ENCODE assay signal across 8 cellular contexts in genomic region chr1:110630770-110631663, GRCh38. TPM values are rescaled to one million over a fixed set of nuclear protein-coding genes. Genes with fewer than 3 reads are reported as not detected.
A peak's percentile ranks its signal among the peaks of the same experiment; 100 is the strongest.
DNase-seq lines count a peak whose midpoint lies in the region; ATAC-seq and TF ChIP-seq lines count a peak whose summit lies in the region.

No MANE protein-coding gene starts in this region.

- H3K36me3 Mint-ChIP-seq in neural progenitor cell: no peaks in the 10 kb centered on the region

- H3K27ac Mint-ChIP-seq in neural progenitor cell: no peak overlapping the region

- WGBS in esophagus squamous epithelium, 2 donors: 29 to 30% methylated on average over 8 to 13 of the region's 13 CpGs
- 37 to 44% methylated on average over 13 of the region's 13 CpGs for WGBS in testis, 2 donors

- H3K9me3 ChIP-seq in OCI-LY1 (ENCODE audit: low read length) (no peaks in the 10 kb centered on the region), esophagus squamous epithelium (no peaks in the 10 kb centered on the region), neural progenitor cell (ENCODE audit: low read depth) (no peaks in the 10 kb centered on the region), testis (no peaks in the 10 kb centered on the region)

- H3K4me3 Mint-ChIP-seq in neural progenitor cell: no peak overlapping the region

- no peaks in the 10 kb centered on the region for H3K27me3 ChIP-seq in OCI-LY1 (ENCODE audit: insufficient read depth, low read length)
- peaks cover 0 to 31% (median 0%) of the 10 kb centered on the region in 4 donors for H3K27me3 ChIP-seq in esophagus squamous epithelium
- H3K27me3 ChIP-seq in neural progenitor cell: no peaks in the 10 kb centered on the region
- H3K27me3 ChIP-seq in testis: no peaks in the 10 kb centered on the region

- ATAC-seq in GM21526 (IDR thresholded peaks at IDR 0.05; ENCODE audit: low FRiP score, unreplicated experiment): peak; percentile 47

- H3K79me2 ChIP-seq in OCI-LY1 (ENCODE audit: insufficient read depth, low read length) (no peaks in the 10 kb centered on the region), neural progenitor cell (ENCODE audit: low read depth) (no peaks in the 10 kb centered on the region)

- H3K27me3 Mint-ChIP-seq in neural progenitor cell (ENCODE audit: insufficient read depth, low read depth): peaks cover 5% of the 10 kb centered on the region

- H2AFZ ChIP-seq in OCI-LY1 (ENCODE audit: low read length): no peak overlapping the region
- H2AFZ ChIP-seq in neural progenitor cell (replicated peaks): no peak overlapping the region

- peak; percentile 65 for DNase-seq in DMS153 treated with DMSO at 0.1 percent for 48 hours (lab: John Stamatoyannopoulos, UW; ENCODE audit: unreplicated experiment)
- DNase-seq in HuH-7 (ENCODE audit: low spot score): peak; percentile 72
- peak; percentile 80 for DNase-seq in activated T-cell treated with anti-CD3 and anti-CD28 coated beads for 24 hours (ENCODE audit: low read depth)
- no peak for DNase-seq in esophagus squamous epithelium (lab: John Stamatoyannopoulos, UW)
- DNase-seq in neural progenitor cell (ENCODE audit: low spot score): peak; percentile 84
- peak; percentile 84 for DNase-seq in testis

- H3K4me1 ChIP-seq in OCI-LY1 (ENCODE audit: insufficient read depth, low read length, severe bottlenecking): peaks cover 68% of the 10 kb centered on the region
- H3K4me1 ChIP-seq in esophagus squamous epithelium: peaks cover 11 to 19% (median 18%) of the 10 kb centered on the region in 3 donors
- no peaks in the 10 kb centered on the region for H3K4me1 ChIP-seq in neural progenitor cell
- H3K4me1 ChIP-seq in testis: peaks cover 5% of the 10 kb centered on the region

- TF ChIP-seq POLR2A in esophagus squamous epithelium (IDR thresholded peaks at IDR 0.05) (no peak), testis (IDR thresholded peaks at IDR 0.05) (no peak)

- H3K9ac ChIP-seq in OCI-LY1 (ENCODE audit: low read length) (no peak overlapping the region), neural progenitor cell (no peak overlapping the region)

- peak; percentile 85 for TF ChIP-seq CTCF in OCI-LY1 (IDR thresholded peaks at IDR 0.05; ENCODE audit: low read length)
- peak; percentile 74 to 88 (median 80) for TF ChIP-seq CTCF in esophagus squamous epithelium (IDR thresholded peaks at IDR 0.05)
- peak; percentile 84 for TF ChIP-seq CTCF in neural progenitor cell (IDR thresholded peaks at IDR 0.05)
- TF ChIP-seq CTCF in testis (IDR thresholded peaks at IDR 0.05): peak; percentile 57 to 82 (median 66)

- no peaks in the 10 kb centered on the region for H3K9me2 ChIP-seq in OCI-LY1 (ENCODE audit: low read depth, low read length)

- H3K9me3 Mint-ChIP-seq in neural progenitor cell: no peaks in the 10 kb centered on the region

- H4K20me1 ChIP-seq in OCI-LY1 (ENCODE audit: insufficient read depth, low read length) (no peaks in the 10 kb centered on the region), neural progenitor cell (ENCODE audit: low read depth) (no peaks in the 10 kb centered on the region)

- no peak overlapping the region for H3K4me3 ChIP-seq in OCI-LY1 (ENCODE audit: low read depth, low read length, poor library complexity, severe bottlenecking)
- H3K4me3 ChIP-seq in esophagus squamous epithelium: no peak overlapping the region
- H3K4me3 ChIP-seq in neural progenitor cell: no peak overlapping the region
- H3K4me3 ChIP-seq in testis: no peak overlapping the region

- H3K4me1 Mint-ChIP-seq in neural progenitor cell: no peaks in the 10 kb centered on the region

- H3F3A ChIP-seq in OCI-LY1 (ENCODE audit: insufficient read depth, low read length): no peaks in the 10 kb centered on the region
- H3F3A ChIP-seq in neural progenitor cell (ENCODE audit: low read depth): no peaks in the 10 kb centered on the region

- H3K27ac ChIP-seq in OCI-LY1 (ENCODE audit: low read depth, low read length, poor library complexity, severe bottlenecking): peak overlapping the region; percentile 83
- H3K27ac ChIP-seq in esophagus squamous epithelium: peak overlapping the region in 2 of 4 donors; percentile 25 to 46
- H3K27ac ChIP-seq in neural progenitor cell: no peak overlapping the region
- H3K27ac ChIP-seq in testis: no peak overlapping the region

- H3K4me2 ChIP-seq in OCI-LY1 (ENCODE audit: low read length) (peak overlapping the region; percentile 37), neural progenitor cell (no peak overlapping the region)

- H3K36me3 ChIP-seq in OCI-LY1 (ENCODE audit: insufficient read depth, low read length) (no peaks in the 10 kb centered on the region), esophagus squamous epithelium (no peaks in the 10 kb centered on the region), neural progenitor cell (no peaks in the 10 kb centered on the region), testis (ENCODE audit: low read depth, missing control alignments) (no peaks in the 10 kb centered on the region)

- intact Hi-C loops in esophagus squamous epithelium (cut with DNase I): loop anchor here (5.0 kb wide), 1 partner anchor 136 kb away; no protein-coding TSS in a partner anchor
- intact Hi-C loops in testis (cut with DNase I; ENCODE audit: low total_unique reads): loop anchor here (5.0 kb wide), 1 partner anchor 136 kb away; no protein-coding TSS in a partner anchor

RNA-seq across cellular contexts. Expression of gene KCNA2, which starts 24.9 kb away (rescaled TPM):
- total RNA-seq in esophagus squamous epithelium: 1 to 10 TPM in 1 of 4 donors, under 1 TPM in 3; 0.04 to 2.0 (median 0.67) TPM
- total RNA-seq in neural progenitor cell (ENCODE audit: low replicate concordance): 0.04 and 0.09 TPM in 2 replicates
- 1 to 10 TPM; 6.1 TPM for total RNA-seq in testis
- 3.7 TPM for polyA plus RNA-seq in testis (ENCODE audit: insufficient read depth, low read depth, low replicate concordance)

RNA-seq across cellular contexts. Expression of gene KCNA3, which starts 43.7 kb away (rescaled TPM):
- total RNA-seq in esophagus squamous epithelium (1 to 10 TPM in 3 of 4 donors, under 1 TPM in 1; 0.34 to 3.2 (median 1.2) TPM), neural progenitor cell (ENCODE audit: low replicate concordance) (0.62 and 0.69 TPM in 2 replicates), testis (1 to 10 TPM; 3.4 to 6.7 TPM)
- 1.3 TPM for polyA plus RNA-seq in testis (ENCODE audit: insufficient read depth, low read depth, low replicate concordance)
